In genomic region chr14:68823434-68824206, GRCh38 we compare ENCODE assay signal across 1 cellular context.
TF ChIP-seq lines count a peak whose summit lies in the region.

No MANE protein-coding gene starts in this region.

TF ChIP-seq in HepG2, 621 proteins besides CTCF, POLR2A, EP300 and RAD21 (continued from another document):
- TF ChIP-seq, protein P1, sequence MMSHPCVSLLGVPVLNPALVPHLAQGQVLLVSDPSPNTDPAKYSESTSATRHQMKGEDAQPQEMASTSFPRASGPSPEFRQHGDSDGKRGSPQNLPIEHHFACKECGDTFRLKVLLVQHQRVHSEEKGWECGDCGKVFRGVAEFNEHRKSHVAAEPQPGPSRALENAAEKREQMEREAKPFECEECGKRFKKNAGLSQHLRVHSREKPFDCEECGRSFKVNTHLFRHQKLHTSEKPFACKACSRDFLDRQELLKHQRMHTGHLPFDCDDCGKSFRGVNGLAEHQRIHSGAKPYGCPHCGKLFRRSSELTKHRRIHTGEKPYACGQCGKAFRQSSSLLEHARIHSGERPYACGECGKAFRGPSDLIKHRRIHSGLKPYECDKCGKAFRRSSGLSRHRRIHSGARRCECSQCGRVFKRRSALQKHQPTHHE (CRISPR knock-in tag; IDR thresholded peaks at IDR 0.05; ENCODE audit: borderline replicate concordance) = no peak
- peak; percentile 35; the same call in 1 of the 2 replicates for TF ChIP-seq SSRP1 (CRISPR knock-in tag; IDR thresholded peaks at IDR 0.05)
- no peak for TF ChIP-seq DNMT3B (CRISPR knock-in tag; conservative IDR thresholded peaks at IDR 0.05)
- TF ChIP-seq CEBPB (IDR thresholded peaks at IDR 0.05; ENCODE audit: borderline replicate concordance, low read depth, low read length) = peak; percentile 83
- TF ChIP-seq ZNF652 (CRISPR knock-in tag; IDR thresholded peaks at IDR 0.05; ENCODE audit: borderline replicate concordance, low read depth) = no peak
- TF ChIP-seq ZNF225 (CRISPR knock-in tag; IDR thresholded peaks at IDR 0.05) = no peak; the same call in 1 of the 2 replicates
- no peak for TF ChIP-seq KDM5B (CRISPR knock-in tag; IDR thresholded peaks at IDR 0.05; ENCODE audit: borderline replicate concordance)
- TF ChIP-seq, protein P2, sequence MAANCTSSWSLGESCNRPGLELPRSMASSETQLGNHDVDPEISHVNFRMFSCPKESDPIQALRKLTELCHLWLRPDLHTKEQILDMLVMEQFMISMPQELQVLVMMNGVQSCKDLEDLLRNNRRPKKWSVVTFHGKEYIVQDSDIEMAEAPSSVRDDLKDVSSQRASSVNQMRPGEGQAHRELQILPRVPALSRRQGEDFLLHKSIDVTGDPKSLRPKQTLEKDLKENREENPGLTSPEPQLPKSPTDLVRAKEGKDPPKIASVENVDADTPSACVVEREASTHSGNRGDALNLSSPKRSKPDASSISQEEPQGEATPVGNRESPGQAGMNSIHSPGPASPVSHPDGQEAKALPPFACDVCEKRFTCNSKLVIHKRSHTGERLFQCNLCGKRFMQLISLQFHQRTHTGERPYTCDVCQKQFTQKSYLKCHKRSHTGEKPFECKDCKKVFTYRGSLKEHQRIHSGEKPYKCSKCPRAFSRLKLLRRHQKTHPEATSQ (CRISPR knock-in tag; IDR thresholded peaks at IDR 0.05; ENCODE audit: borderline replicate concordance) = no peak
- TF ChIP-seq ZNF33A (CRISPR knock-in tag; IDR thresholded peaks at IDR 0.05; ENCODE audit: borderline replicate concordance) = no peak
- no peak for TF ChIP-seq KLF9 (CRISPR knock-in tag; IDR thresholded peaks at IDR 0.05; ENCODE audit: low read depth)
- no peak; the same call in 1 of the 2 replicates for TF ChIP-seq ZNF280B (CRISPR knock-in tag; IDR thresholded peaks at IDR 0.05; ENCODE audit: borderline replicate concordance)
- no peak for TF ChIP-seq ZNF674 (CRISPR knock-in tag; IDR thresholded peaks at IDR 0.05; ENCODE audit: low read depth)
- no peak for TF ChIP-seq FOXM1 (CRISPR knock-in tag; IDR thresholded peaks at IDR 0.05)
- TF ChIP-seq, protein P3, sequence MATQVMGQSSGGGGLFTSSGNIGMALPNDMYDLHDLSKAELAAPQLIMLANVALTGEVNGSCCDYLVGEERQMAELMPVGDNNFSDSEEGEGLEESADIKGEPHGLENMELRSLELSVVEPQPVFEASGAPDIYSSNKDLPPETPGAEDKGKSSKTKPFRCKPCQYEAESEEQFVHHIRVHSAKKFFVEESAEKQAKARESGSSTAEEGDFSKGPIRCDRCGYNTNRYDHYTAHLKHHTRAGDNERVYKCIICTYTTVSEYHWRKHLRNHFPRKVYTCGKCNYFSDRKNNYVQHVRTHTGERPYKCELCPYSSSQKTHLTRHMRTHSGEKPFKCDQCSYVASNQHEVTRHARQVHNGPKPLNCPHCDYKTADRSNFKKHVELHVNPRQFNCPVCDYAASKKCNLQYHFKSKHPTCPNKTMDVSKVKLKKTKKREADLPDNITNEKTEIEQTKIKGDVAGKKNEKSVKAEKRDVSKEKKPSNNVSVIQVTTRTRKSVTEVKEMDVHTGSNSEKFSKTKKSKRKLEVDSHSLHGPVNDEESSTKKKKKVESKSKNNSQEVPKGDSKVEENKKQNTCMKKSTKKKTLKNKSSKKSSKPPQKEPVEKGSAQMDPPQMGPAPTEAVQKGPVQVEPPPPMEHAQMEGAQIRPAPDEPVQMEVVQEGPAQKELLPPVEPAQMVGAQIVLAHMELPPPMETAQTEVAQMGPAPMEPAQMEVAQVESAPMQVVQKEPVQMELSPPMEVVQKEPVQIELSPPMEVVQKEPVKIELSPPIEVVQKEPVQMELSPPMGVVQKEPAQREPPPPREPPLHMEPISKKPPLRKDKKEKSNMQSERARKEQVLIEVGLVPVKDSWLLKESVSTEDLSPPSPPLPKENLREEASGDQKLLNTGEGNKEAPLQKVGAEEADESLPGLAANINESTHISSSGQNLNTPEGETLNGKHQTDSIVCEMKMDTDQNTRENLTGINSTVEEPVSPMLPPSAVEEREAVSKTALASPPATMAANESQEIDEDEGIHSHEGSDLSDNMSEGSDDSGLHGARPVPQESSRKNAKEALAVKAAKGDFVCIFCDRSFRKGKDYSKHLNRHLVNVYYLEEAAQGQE (IDR thresholded peaks at IDR 0.05; ENCODE audit: borderline replicate concordance in 1 of 2, low read depth in 1 of 2, low read length in 2 of 2) = 0 out of 4 replicates have a peak, but pooled peaks of 1 of the 2 experiments have one; percentile 19
- no peak for TF ChIP-seq MAZ (IDR thresholded peaks at IDR 0.05; ENCODE audit: borderline replicate concordance, low read depth, low read length)
- TF ChIP-seq MAZ (CRISPR knock-in tag; IDR thresholded peaks at IDR 0.05; ENCODE audit: low read depth) = peak; percentile 46; the same call in 1 of the 2 replicates
- TF ChIP-seq POLR2AphosphoS2 (IDR thresholded peaks at IDR 0.05; ENCODE audit: low read depth, low read length) = no peak
- TF ChIP-seq ZNF709 (CRISPR knock-in tag; IDR thresholded peaks at IDR 0.05) = 0 out of 2 replicates have a peak, but pooled peaks have one; percentile 60
- no peak for TF ChIP-seq PRDM15 (CRISPR knock-in tag; IDR thresholded peaks at IDR 0.05)
- 0 out of 2 replicates have a peak, but pooled peaks have one; percentile 64 for TF ChIP-seq SMAD3 (CRISPR knock-in tag; IDR thresholded peaks at IDR 0.05)
TF ChIP-seq in HepG2: peak in this region for 173.
